Comparison of ENCODE assay signal across 1 cellular context in the genomic region with DNA sequence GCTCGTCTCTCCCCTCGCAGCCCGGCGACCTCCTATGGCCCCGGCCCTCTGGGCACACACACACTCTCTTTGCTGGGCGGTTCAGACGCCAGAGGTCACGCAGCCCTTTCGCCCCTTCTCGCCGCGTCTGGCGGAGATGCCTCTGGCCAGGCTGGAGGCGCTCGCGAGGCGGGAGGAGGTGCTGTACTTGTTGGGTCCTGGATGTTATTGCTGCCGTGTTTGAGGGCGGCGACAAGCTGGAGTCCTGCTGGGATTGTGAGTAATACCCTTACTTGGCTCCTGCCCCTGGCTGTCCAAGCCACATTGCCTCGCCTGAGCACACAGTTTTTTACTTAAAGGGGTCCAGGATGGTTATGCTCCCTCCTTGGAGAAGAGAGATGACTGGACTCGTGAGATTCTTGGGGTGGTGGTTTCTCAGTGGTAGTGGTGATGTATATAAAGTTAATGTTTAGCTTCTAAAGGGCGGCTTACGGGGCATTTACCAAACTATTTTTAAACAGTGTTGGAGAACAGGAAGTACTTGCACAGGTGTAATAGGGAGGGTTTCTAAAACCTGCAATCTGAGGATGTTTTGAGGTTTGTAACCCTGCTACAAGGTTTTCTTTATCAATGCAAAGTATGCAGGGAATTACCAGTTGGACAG.
TF ChIP-seq lines count a peak whose summit lies in the region.

No MANE protein-coding gene starts in this region.

TF ChIP-seq in K562, 482 proteins besides CTCF, POLR2A, EP300 and RAD21 (continued from another document and continues in another):
- TF ChIP-seq, protein P1, sequence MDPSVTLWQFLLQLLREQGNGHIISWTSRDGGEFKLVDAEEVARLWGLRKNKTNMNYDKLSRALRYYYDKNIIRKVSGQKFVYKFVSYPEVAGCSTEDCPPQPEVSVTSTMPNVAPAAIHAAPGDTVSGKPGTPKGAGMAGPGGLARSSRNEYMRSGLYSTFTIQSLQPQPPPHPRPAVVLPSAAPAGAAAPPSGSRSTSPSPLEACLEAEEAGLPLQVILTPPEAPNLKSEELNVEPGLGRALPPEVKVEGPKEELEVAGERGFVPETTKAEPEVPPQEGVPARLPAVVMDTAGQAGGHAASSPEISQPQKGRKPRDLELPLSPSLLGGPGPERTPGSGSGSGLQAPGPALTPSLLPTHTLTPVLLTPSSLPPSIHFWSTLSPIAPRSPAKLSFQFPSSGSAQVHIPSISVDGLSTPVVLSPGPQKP (CRISPR knock-in tag; IDR thresholded peaks at IDR 0.05), result no peak
- TF ChIP-seq MED1 (CRISPR knock-in tag; IDR thresholded peaks at IDR 0.05; ENCODE audit: borderline replicate concordance), result no peak
- no peak for TF ChIP-seq L3MBTL2 (IDR thresholded peaks at IDR 0.05)
- TF ChIP-seq SP1 (CRISPR knock-in tag; IDR thresholded peaks at IDR 0.05), result no peak; the same call in 1 of the 2 replicates
- TF ChIP-seq ZNF696 (CRISPR knock-in tag; conservative IDR thresholded peaks at IDR 0.05), result no peak
- no peak for TF ChIP-seq SAFB (IDR thresholded peaks at IDR 0.05; ENCODE audit: borderline replicate concordance, low read depth, low read length)
- TF ChIP-seq TFE3 (CRISPR knock-in tag; IDR thresholded peaks at IDR 0.05), result no peak
- TF ChIP-seq SMAD4 (CRISPR knock-in tag; conservative IDR thresholded peaks at IDR 0.05), result peak; percentile 71; the same call in 1 of the 2 replicates
- no peak for TF ChIP-seq MEIS2 (IDR thresholded peaks at IDR 0.05; ENCODE audit: partially characterized antibody)
- peak; percentile 32; the same call in 1 of the 2 replicates for TF ChIP-seq ZBTB40 (IDR thresholded peaks at IDR 0.05)
- TF ChIP-seq ZBTB40 (CRISPR knock-in tag; IDR thresholded peaks at IDR 0.05), result no peak
- TF ChIP-seq, protein P2, sequence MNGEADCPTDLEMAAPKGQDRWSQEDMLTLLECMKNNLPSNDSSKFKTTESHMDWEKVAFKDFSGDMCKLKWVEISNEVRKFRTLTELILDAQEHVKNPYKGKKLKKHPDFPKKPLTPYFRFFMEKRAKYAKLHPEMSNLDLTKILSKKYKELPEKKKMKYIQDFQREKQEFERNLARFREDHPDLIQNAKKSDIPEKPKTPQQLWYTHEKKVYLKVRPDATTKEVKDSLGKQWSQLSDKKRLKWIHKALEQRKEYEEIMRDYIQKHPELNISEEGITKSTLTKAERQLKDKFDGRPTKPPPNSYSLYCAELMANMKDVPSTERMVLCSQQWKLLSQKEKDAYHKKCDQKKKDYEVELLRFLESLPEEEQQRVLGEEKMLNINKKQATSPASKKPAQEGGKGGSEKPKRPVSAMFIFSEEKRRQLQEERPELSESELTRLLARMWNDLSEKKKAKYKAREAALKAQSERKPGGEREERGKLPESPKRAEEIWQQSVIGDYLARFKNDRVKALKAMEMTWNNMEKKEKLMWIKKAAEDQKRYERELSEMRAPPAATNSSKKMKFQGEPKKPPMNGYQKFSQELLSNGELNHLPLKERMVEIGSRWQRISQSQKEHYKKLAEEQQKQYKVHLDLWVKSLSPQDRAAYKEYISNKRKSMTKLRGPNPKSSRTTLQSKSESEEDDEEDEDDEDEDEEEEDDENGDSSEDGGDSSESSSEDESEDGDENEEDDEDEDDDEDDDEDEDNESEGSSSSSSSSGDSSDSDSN (IDR thresholded peaks at IDR 0.05; ENCODE audit: borderline replicate concordance in 1 of 2, low read depth in 2 of 2, low read length in 2 of 2), result peak; percentile 85 to 94; a peak in 3 of 4 replicates
- TF ChIP-seq ZNF24 (IDR thresholded peaks at IDR 0.05), result no peak
- TF ChIP-seq, protein P3, sequence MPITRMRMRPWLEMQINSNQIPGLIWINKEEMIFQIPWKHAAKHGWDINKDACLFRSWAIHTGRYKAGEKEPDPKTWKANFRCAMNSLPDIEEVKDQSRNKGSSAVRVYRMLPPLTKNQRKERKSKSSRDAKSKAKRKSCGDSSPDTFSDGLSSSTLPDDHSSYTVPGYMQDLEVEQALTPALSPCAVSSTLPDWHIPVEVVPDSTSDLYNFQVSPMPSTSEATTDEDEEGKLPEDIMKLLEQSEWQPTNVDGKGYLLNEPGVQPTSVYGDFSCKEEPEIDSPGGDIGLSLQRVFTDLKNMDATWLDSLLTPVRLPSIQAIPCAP (CRISPR knock-in tag; IDR thresholded peaks at IDR 0.05; ENCODE audit: borderline replicate concordance), result no peak
- TF ChIP-seq SAP30 (IDR thresholded peaks at IDR 0.05; ENCODE audit: borderline replicate concordance, insufficient read depth, low read depth, low read length, poor library complexity, severe bottlenecking), result no peak
- no peak for TF ChIP-seq ZNF780A (CRISPR knock-in tag; IDR thresholded peaks at IDR 0.05)
- TF ChIP-seq CHD1 (IDR thresholded peaks at IDR 0.05; ENCODE audit: low read length), result no peak
- TF ChIP-seq, protein P4, sequence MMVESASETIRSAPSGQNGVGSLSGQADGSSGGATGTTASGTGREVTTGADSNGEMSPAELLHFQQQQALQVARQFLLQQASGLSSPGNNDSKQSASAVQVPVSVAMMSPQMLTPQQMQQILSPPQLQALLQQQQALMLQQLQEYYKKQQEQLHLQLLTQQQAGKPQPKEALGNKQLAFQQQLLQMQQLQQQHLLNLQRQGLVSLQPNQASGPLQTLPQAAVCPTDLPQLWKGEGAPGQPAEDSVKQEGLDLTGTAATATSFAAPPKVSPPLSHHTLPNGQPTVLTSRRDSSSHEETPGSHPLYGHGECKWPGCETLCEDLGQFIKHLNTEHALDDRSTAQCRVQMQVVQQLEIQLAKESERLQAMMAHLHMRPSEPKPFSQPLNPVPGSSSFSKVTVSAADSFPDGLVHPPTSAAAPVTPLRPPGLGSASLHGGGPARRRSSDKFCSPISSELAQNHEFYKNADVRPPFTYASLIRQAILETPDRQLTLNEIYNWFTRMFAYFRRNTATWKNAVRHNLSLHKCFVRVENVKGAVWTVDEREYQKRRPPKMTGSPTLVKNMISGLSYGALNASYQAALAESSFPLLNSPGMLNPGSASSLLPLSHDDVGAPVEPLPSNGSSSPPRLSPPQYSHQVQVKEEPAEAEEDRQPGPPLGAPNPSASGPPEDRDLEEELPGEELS (CRISPR knock-in tag; IDR thresholded peaks at IDR 0.05; ENCODE audit: borderline replicate concordance), result no peak
- TF ChIP-seq MEF2A (IDR thresholded peaks at IDR 0.05; ENCODE audit: control insufficient read depth, low read depth, low read length), result no peak
- TF ChIP-seq, protein P5, sequence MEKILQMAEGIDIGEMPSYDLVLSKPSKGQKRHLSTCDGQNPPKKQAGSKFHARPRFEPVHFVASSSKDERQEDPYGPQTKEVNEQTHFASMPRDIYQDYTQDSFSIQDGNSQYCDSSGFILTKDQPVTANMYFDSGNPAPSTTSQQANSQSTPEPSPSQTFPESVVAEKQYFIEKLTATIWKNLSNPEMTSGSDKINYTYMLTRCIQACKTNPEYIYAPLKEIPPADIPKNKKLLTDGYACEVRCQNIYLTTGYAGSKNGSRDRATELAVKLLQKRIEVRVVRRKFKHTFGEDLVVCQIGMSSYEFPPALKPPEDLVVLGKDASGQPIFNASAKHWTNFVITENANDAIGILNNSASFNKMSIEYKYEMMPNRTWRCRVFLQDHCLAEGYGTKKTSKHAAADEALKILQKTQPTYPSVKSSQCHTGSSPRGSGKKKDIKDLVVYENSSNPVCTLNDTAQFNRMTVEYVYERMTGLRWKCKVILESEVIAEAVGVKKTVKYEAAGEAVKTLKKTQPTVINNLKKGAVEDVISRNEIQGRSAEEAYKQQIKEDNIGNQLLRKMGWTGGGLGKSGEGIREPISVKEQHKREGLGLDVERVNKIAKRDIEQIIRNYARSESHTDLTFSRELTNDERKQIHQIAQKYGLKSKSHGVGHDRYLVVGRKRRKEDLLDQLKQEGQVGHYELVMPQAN (IDR thresholded peaks at IDR 0.05; ENCODE audit: borderline replicate concordance), result peak; percentile 51; the same call in 1 of the 2 replicates
- TF ChIP-seq NEUROD1 (IDR thresholded peaks at IDR 0.05; ENCODE audit: borderline replicate concordance, low read depth, low read length, partially characterized antibody), result no peak
- TF ChIP-seq ZNF778 (CRISPR knock-in tag; IDR thresholded peaks at IDR 0.05), result no peak
- no peak for TF ChIP-seq NRF1 (conservative IDR thresholded peaks at IDR 0.05 in 1 of 2, IDR thresholded peaks at IDR 0.05 in 1 of 2)
- no peak for TF ChIP-seq ETS2 (tag; IDR thresholded peaks at IDR 0.05; ENCODE audit: borderline replicate concordance, poor library complexity, severe bottlenecking)
- TF ChIP-seq ZNF655 (CRISPR knock-in tag; IDR thresholded peaks at IDR 0.05), result no peak
- TF ChIP-seq ELF2 (CRISPR knock-in tag; IDR thresholded peaks at IDR 0.05), result no peak
- TF ChIP-seq BRCA1 (IDR thresholded peaks at IDR 0.05), result no peak
- TF ChIP-seq BRCA1 (CRISPR knock-in tag; IDR thresholded peaks at IDR 0.05), result no peak
- no peak for TF ChIP-seq OTX1 (CRISPR knock-in tag; IDR thresholded peaks at IDR 0.05)
- no peak for TF ChIP-seq PPARD (CRISPR knock-in tag; IDR thresholded peaks at IDR 0.05)
- TF ChIP-seq PHTF2 (CRISPR knock-in tag; IDR thresholded peaks at IDR 0.05), result no peak
- no peak for TF ChIP-seq PRMT5 (CRISPR knock-in tag; IDR thresholded peaks at IDR 0.05)
- TF ChIP-seq SOX6 (IDR thresholded peaks at IDR 0.05), result no peak; the same call in 1 of the 2 replicates
- no peak for TF ChIP-seq CBX8 (IDR thresholded peaks at IDR 0.05; ENCODE audit: borderline replicate concordance, extremely low read depth, low read depth, low read length, poor library complexity, severe bottlenecking)
- TF ChIP-seq TRIM28 (IDR thresholded peaks at IDR 0.05), result no peak
- no peak for TF ChIP-seq NCOA4 (IDR thresholded peaks at IDR 0.05; ENCODE audit: partially characterized antibody)
- TF ChIP-seq RFX5 (IDR thresholded peaks at IDR 0.05; ENCODE audit: low read depth, low read length), result no peak
- TF ChIP-seq ARID2 (IDR thresholded peaks at IDR 0.05), result no peak
